In the genomic region with DNA sequence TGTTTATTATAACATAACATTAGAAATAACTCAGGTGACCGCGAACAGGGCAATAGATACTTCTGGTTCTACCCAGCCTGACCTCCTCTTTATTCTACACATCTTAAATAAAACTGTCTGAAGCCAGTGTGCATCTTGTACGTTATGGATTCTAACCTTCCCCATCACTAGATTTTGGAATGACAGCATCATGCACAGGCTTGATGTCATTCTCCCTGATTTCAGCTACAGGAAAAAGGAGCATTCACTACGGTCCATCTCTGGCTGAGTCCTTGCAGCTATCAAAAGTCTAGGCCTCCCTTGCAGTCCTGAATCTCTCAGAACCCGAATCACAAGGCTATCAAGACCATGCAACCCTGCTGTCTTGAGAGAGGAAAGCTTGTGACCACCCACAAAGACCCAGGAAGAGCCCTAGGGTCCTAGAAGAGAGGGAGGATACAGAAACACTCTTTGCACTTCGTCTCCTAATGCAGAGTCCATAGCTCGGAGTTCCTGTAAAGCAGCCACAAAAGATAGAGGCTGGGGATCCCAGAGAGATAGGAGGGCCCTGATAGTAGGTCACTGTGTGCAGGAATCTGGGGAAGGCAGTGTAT, we compare ENCODE assay signal across 13 cellular contexts. TPM values are rescaled to one million over a fixed set of nuclear protein-coding genes. Genes with fewer than 3 reads are reported as not detected.
A peak's percentile ranks its signal among the peaks of the same experiment; 100 is the strongest.
DNase-seq lines count a peak whose midpoint lies in the region; ATAC-seq and TF ChIP-seq lines count a peak whose summit lies in the region.
"Had no signal": no experiment of that assay in that cellular context is flagged by ENCODE, and none has a peak within 500 bp of the region (broad histone marks: within the 10 kb centered on the region; RNA-seq: fewer than 3 reads in every experiment).

No MANE protein-coding gene starts in this region.

- H3K27ac Mint-ChIP-seq in activated CD8-positive, alpha-beta T cell treated with anti-CD3 and anti-CD28 coated beads for 36 hours: no peak overlapping the region
- H3K27ac Mint-ChIP-seq: nephron had no signal

- H3K36me3 Mint-ChIP-seq in activated CD8-positive, alpha-beta T cell treated with anti-CD3 and anti-CD28 coated beads for 36 hours (ENCODE audit: low read depth): peaks cover under 1% of the 10 kb centered on the region

- ATAC-seq in right lobe of liver: no peak
- ATAC-seq in activated CD8-positive, alpha-beta T cell treated with anti-CD3 and anti-CD28 coated beads for 36 hours: no peak

- POLR2A ChIA-PET in activated CD8-positive, alpha-beta T cell treated with anti-CD3 and anti-CD28 coated beads for 36 hours (lab: Charles Lee): interaction anchor here (1.0 to 1.6 kb wide), 3 partner anchors 11 to 100 kb away, joined by 3 to 7 read pairs (median 4); no protein-coding TSS in a partner anchor

- H3K27me3 ChIP-seq in liver (ENCODE audit: control insufficient read depth in 4 of 4, insufficient read depth in 4 of 4, low read length in 3 of 4): no peaks in the 10 kb centered on the region
- H3K27me3 ChIP-seq in right lobe of liver: no peaks in the 10 kb centered on the region
- H3K27me3 ChIP-seq in muscle layer of duodenum (ENCODE audit: low read depth, low read length): no peaks in the 10 kb centered on the region

- 63% methylated on average over 7 of the region's 7 CpGs for WGBS in liver
- 29% methylated on average over 7 of the region's 7 CpGs for WGBS in right lobe of liver (ENCODE audit: insufficient coverage, low coverage, low lambda C conversion rate, missing lambda C conversion rate)

- intact Hi-C loops in right lobe of liver (cut with DNase I): no loop called here
- intact Hi-C loops in activated CD8-positive, alpha-beta T cell treated with anti-CD3 and anti-CD28 coated beads for 36 hours (cut with micrococcal nuclease): no loop called here

- H3K4me1 ChIP-seq in liver (ENCODE audit: control insufficient read depth in 4 of 4, insufficient read depth in 4 of 4, low read length in 3 of 4): no peaks in the 10 kb centered on the region
- no peaks in the 10 kb centered on the region for H3K4me1 ChIP-seq in right lobe of liver
- no peaks in the 10 kb centered on the region for H3K4me1 ChIP-seq in muscle layer of duodenum (ENCODE audit: control insufficient read depth in 1 of 2, insufficient read depth in 2 of 2, low read length in 2 of 2)

- TF ChIP-seq RAD21 in liver (IDR thresholded peaks at IDR 0.05): no peak

- CTCF ChIA-PET in activated CD8-positive, alpha-beta T cell treated with anti-CD3 and anti-CD28 coated beads for 36 hours (lab: Charles Lee): interaction anchor here (0.7 to 2.8 kb wide), 12 partner anchors 20 to 204 kb away, joined by 3 to 14 read pairs (median 4); no protein-coding TSS in a partner anchor

- H3K4me3 ChIP-seq in liver (ENCODE audit: low read depth in 1 of 3, low read length in 3 of 3): peak overlapping the region in 2 of 3 donors; percentile 13 to 34
- peak overlapping the region in 1 of 3 donors; percentile 33 for H3K4me3 ChIP-seq in right lobe of liver
- H3K4me3 ChIP-seq in muscle layer of duodenum (ENCODE audit: low read depth in 1 of 2, low read length in 2 of 2): peak overlapping the region; percentile 48 to 65

- peak overlapping the region in 1 of 2 donors; percentile 76 for H3K9ac ChIP-seq in liver (ENCODE audit: low read depth in 1 of 2, low read length in 2 of 2)

- in situ Hi-C loops in ACHN (cut with HindIII; ENCODE audit: low pct_ligation_motif_present, low pct_unique_long_range_greater_than_20kb, low sequenced_read_pairs): no loop called here

- DNase-seq in right lobe of liver (no peak), SIG-M5 (lab: John Stamatoyannopoulos, UW) (no peak), NCI-H1092 treated with DMSO at 0.1 percent for 48 hours (lab: John Stamatoyannopoulos, UW) (no peak), SKM-1 (lab: John Stamatoyannopoulos, UW; ENCODE audit: unreplicated experiment) (no peak), ACHN (no peak)
- no peak for DNase-seq in activated CD8-positive, alpha-beta T cell treated with anti-CD3 and anti-CD28 coated beads for 36 hours
- DNase-seq: activated CD4-positive, CD25-positive, alpha-beta regulatory T cell treated with anti-CD3 and anti-CD28 coated beads, Interleukin-2, amount 50 U/mL, for 72 hours; SHP77 treated with DMSO at 0.1 percent for 48 hours had no signal

- no peaks in the 10 kb centered on the region for H3K27me3 Mint-ChIP-seq in activated CD8-positive, alpha-beta T cell treated with anti-CD3 and anti-CD28 coated beads for 36 hours

- H3K36me3 ChIP-seq in liver (ENCODE audit: control insufficient read depth in 4 of 4, insufficient read depth in 3 of 4, low read depth in 1 of 4, low read length in 3 of 4): peaks cover 0 to 2% (median 0%) of the 10 kb centered on the region in 4 donors
- H3K36me3 ChIP-seq in right lobe of liver: no peaks in the 10 kb centered on the region
- H3K36me3 ChIP-seq in muscle layer of duodenum (ENCODE audit: control insufficient read depth in 1 of 2, insufficient read depth in 2 of 2, low read length in 2 of 2): peaks cover 8 to 13% of the 10 kb centered on the region in 2 donors

- H3K4me3 Mint-ChIP-seq in activated CD8-positive, alpha-beta T cell treated with anti-CD3 and anti-CD28 coated beads for 36 hours: peak overlapping the region; percentile 72
- H3K4me3 Mint-ChIP-seq: nephron had no signal

- TF ChIP-seq CTCF in liver (IDR thresholded peaks at IDR 0.05; ENCODE audit: low read depth, low read length, missing input control): no peak
- no peak for TF ChIP-seq CTCF in right lobe of liver (IDR thresholded peaks at IDR 0.05)
- no peak for TF ChIP-seq CTCF in activated CD8-positive, alpha-beta T cell treated with anti-CD3 and anti-CD28 coated beads for 36 hours (IDR thresholded peaks at IDR 0.05)

- no peak for TF ChIP-seq POLR2A in right lobe of liver (IDR thresholded peaks at IDR 0.05)

- no peaks in the 10 kb centered on the region for H3K9me3 ChIP-seq in liver (ENCODE audit: control insufficient read depth in 4 of 4, low read length in 3 of 4)
- no peaks in the 10 kb centered on the region for H3K9me3 ChIP-seq in right lobe of liver
- no peaks in the 10 kb centered on the region for H3K9me3 ChIP-seq in muscle layer of duodenum (ENCODE audit: control insufficient read depth in 1 of 2, low read length in 2 of 2)

- H3K9me3 Mint-ChIP-seq in activated CD8-positive, alpha-beta T cell treated with anti-CD3 and anti-CD28 coated beads for 36 hours: no peaks in the 10 kb centered on the region
- H3K9me3 Mint-ChIP-seq: nephron had no signal

- peak overlapping the region in 1 of 2 donors; percentile 31 for H3K27ac ChIP-seq in liver (ENCODE audit: low read depth in 1 of 2, low read length in 2 of 2)
- peak overlapping the region in 1 of 3 donors; percentile 9 for H3K27ac ChIP-seq in right lobe of liver
- peak overlapping the region; percentile 89 for H3K27ac ChIP-seq in muscle layer of duodenum (ENCODE audit: low read length)

- H3K4me1 Mint-ChIP-seq in activated CD8-positive, alpha-beta T cell treated with anti-CD3 and anti-CD28 coated beads for 36 hours (ENCODE audit: low read depth): peaks cover 36% of the 10 kb centered on the region
- H3K4me1 Mint-ChIP-seq: nephron had no signal

TF ChIP-seq in liver, 16 proteins besides CTCF, POLR2A, EP300 and RAD21:
- no peak for TF ChIP-seq HNF4G (IDR thresholded peaks at IDR 0.05)
- TF ChIP-seq, protein P1, sequence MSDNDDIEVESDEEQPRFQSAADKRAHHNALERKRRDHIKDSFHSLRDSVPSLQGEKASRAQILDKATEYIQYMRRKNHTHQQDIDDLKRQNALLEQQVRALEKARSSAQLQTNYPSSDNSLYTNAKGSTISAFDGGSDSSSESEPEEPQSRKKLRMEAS (IDR thresholded peaks at IDR 0.05): no peak
- TF ChIP-seq TAF1 (conservative IDR thresholded peaks at IDR 0.05): no peak
- TF ChIP-seq RXRA (IDR thresholded peaks at IDR 0.05): no peak
- no peak for TF ChIP-seq NR2F2 (IDR thresholded peaks at IDR 0.05)
- TF ChIP-seq YY1 (IDR thresholded peaks at IDR 0.05): no peak
- no peak for TF ChIP-seq FOXA2 (IDR thresholded peaks at IDR 0.05)
- no peak for TF ChIP-seq GABPA (IDR thresholded peaks at IDR 0.05 in 1 of 2, conservative IDR thresholded peaks at IDR 0.05 in 1 of 2)
- no peak for TF ChIP-seq JUND (IDR thresholded peaks at IDR 0.05)
- TF ChIP-seq ZBTB33 (IDR thresholded peaks at IDR 0.05): no peak
- TF ChIP-seq, protein P2, sequence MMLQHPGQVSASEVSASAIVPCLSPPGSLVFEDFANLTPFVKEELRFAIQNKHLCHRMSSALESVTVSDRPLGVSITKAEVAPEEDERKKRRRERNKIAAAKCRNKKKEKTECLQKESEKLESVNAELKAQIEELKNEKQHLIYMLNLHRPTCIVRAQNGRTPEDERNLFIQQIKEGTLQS (IDR thresholded peaks at IDR 0.05): no peak

RNA-seq across cellular contexts. Expression of gene HLA-DPA1, which starts 0.8 kb away (rescaled TPM):
- total RNA-seq in liver (10 to 100 TPM; 27.3 to 31.2 TPM), right lobe of liver (10 to 100 TPM; 10.0 to 74.8 (median 26.3) TPM)
- 10 to 100 TPM; 12.0 to 49.3 TPM for polyA plus RNA-seq in liver
- total RNA-seq in activated CD8-positive, alpha-beta T cell treated with anti-CD3 and anti-CD28 coated beads for 36 hours: 10 to 100 TPM; 27.6 to 27.9 TPM
- total RNA-seq: MCF 10A, NCI-H460 had no signal

RNA-seq across cellular contexts. Expression of gene HLA-DPB1, which starts 3.2 kb away (rescaled TPM):
- total RNA-seq in liver (10 to 100 TPM; 23.4 to 24.5 TPM), right lobe of liver (10 to 100 TPM in 5 of 6 experiments, 1 to 10 TPM in 1; 8.6 to 66.7 (median 23.0) TPM)
- polyA plus RNA-seq in liver: 10 to 100 TPM; 15.5 to 37.8 TPM
- total RNA-seq in activated CD8-positive, alpha-beta T cell treated with anti-CD3 and anti-CD28 coated beads for 36 hours: 10 to 100 TPM; 12.3 to 14.8 TPM
- total RNA-seq: MCF 10A, NCI-H460 had no signal
